1 cellular context compared by ENCODE assay signal in the genomic region with DNA sequence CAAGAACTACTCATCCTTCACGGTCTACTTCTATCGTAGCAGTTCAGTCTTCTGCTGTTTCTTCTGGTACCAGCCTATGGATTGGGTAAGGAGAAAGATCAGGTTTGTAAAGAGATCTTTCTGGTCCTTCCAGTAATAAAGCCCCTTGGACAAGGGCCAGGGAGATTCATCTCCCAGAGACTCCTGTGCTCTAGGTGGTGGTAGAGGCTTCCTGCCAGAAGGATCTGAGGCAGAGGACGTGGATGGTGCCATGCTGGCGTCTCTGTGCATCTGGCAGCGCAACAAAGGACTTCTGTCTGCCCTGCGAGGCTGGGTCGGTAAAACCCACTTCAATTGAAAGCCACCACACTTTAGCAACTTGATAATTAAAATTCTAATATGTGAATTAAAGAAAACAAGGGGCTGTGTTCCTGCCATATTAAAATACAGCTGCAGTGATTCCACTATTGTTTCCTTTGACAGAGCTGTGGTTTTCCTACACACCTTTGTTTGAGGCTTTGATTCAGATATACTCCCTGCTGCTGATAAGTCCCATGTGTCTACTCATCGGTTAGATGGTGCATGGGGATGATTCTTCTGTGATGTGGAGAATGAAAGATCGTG.
TF ChIP-seq lines count a peak whose summit lies in the region.

No MANE protein-coding gene starts in this region.

TF ChIP-seq in H1, 55 proteins besides CTCF, POLR2A, EP300 and RAD21:
- TF ChIP-seq KDM1A (IDR thresholded peaks at IDR 0.05; ENCODE audit: borderline replicate concordance, low read length), result no peak
- TF ChIP-seq TAF1 (IDR thresholded peaks at IDR 0.05; ENCODE audit: low read depth, low read length), result no peak
- no peak for TF ChIP-seq TAF7 (optimal IDR thresholded peaks at IDR 0.05; ENCODE audit: borderline replicate concordance, low read depth, low read length)
- TF ChIP-seq SIX5 (IDR thresholded peaks at IDR 0.05; ENCODE audit: low read depth, low read length), result no peak
- TF ChIP-seq, protein P1, sequence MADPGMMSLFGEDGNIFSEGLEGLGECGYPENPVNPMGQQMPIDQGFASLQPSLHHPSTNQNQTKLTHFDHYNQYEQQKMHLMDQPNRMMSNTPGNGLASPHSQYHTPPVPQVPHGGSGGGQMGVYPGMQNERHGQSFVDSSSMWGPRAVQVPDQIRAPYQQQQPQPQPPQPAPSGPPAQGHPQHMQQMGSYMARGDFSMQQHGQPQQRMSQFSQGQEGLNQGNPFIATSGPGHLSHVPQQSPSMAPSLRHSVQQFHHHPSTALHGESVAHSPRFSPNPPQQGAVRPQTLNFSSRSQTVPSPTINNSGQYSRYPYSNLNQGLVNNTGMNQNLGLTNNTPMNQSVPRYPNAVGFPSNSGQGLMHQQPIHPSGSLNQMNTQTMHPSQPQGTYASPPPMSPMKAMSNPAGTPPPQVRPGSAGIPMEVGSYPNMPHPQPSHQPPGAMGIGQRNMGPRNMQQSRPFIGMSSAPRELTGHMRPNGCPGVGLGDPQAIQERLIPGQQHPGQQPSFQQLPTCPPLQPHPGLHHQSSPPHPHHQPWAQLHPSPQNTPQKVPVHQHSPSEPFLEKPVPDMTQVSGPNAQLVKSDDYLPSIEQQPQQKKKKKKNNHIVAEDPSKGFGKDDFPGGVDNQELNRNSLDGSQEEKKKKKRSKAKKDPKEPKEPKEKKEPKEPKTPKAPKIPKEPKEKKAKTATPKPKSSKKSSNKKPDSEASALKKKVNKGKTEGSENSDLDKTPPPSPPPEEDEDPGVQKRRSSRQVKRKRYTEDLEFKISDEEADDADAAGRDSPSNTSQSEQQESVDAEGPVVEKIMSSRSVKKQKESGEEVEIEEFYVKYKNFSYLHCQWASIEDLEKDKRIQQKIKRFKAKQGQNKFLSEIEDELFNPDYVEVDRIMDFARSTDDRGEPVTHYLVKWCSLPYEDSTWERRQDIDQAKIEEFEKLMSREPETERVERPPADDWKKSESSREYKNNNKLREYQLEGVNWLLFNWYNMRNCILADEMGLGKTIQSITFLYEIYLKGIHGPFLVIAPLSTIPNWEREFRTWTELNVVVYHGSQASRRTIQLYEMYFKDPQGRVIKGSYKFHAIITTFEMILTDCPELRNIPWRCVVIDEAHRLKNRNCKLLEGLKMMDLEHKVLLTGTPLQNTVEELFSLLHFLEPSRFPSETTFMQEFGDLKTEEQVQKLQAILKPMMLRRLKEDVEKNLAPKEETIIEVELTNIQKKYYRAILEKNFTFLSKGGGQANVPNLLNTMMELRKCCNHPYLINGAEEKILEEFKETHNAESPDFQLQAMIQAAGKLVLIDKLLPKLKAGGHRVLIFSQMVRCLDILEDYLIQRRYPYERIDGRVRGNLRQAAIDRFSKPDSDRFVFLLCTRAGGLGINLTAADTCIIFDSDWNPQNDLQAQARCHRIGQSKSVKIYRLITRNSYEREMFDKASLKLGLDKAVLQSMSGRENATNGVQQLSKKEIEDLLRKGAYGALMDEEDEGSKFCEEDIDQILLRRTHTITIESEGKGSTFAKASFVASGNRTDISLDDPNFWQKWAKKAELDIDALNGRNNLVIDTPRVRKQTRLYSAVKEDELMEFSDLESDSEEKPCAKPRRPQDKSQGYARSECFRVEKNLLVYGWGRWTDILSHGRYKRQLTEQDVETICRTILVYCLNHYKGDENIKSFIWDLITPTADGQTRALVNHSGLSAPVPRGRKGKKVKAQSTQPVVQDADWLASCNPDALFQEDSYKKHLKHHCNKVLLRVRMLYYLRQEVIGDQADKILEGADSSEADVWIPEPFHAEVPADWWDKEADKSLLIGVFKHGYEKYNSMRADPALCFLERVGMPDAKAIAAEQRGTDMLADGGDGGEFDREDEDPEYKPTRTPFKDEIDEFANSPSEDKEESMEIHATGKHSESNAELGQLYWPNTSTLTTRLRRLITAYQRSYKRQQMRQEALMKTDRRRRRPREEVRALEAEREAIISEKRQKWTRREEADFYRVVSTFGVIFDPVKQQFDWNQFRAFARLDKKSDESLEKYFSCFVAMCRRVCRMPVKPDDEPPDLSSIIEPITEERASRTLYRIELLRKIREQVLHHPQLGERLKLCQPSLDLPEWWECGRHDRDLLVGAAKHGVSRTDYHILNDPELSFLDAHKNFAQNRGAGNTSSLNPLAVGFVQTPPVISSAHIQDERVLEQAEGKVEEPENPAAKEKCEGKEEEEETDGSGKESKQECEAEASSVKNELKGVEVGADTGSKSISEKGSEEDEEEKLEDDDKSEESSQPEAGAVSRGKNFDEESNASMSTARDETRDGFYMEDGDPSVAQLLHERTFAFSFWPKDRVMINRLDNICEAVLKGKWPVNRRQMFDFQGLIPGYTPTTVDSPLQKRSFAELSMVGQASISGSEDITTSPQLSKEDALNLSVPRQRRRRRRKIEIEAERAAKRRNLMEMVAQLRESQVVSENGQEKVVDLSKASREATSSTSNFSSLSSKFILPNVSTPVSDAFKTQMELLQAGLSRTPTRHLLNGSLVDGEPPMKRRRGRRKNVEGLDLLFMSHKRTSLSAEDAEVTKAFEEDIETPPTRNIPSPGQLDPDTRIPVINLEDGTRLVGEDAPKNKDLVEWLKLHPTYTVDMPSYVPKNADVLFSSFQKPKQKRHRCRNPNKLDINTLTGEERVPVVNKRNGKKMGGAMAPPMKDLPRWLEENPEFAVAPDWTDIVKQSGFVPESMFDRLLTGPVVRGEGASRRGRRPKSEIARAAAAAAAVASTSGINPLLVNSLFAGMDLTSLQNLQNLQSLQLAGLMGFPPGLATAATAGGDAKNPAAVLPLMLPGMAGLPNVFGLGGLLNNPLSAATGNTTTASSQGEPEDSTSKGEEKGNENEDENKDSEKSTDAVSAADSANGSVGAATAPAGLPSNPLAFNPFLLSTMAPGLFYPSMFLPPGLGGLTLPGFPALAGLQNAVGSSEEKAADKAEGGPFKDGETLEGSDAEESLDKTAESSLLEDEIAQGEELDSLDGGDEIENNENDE (IDR thresholded peaks at IDR 0.05; ENCODE audit: insufficient replicate concordance, low read length), result no peak
- TF ChIP-seq, protein P2, sequence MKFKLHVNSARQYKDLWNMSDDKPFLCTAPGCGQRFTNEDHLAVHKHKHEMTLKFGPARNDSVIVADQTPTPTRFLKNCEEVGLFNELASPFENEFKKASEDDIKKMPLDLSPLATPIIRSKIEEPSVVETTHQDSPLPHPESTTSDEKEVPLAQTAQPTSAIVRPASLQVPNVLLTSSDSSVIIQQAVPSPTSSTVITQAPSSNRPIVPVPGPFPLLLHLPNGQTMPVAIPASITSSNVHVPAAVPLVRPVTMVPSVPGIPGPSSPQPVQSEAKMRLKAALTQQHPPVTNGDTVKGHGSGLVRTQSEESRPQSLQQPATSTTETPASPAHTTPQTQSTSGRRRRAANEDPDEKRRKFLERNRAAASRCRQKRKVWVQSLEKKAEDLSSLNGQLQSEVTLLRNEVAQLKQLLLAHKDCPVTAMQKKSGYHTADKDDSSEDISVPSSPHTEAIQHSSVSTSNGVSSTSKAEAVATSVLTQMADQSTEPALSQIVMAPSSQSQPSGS (IDR thresholded peaks at IDR 0.05; ENCODE audit: low read length), result no peak
- no peak for TF ChIP-seq POU5F1 (IDR thresholded peaks at IDR 0.05; ENCODE audit: low read depth, low read length)
TF ChIP-seq in H1: peak in this region for 0.
